Comparison of ENCODE assay signal across 9 cellular contexts in genomic region chr12:108804361-108804949, GRCh38. TPM values are rescaled to one million over a fixed set of nuclear protein-coding genes. Genes with fewer than 3 reads are reported as not detected.
DNase-seq lines count a peak whose midpoint lies in the region; ATAC-seq, FAIRE-seq and TF ChIP-seq lines count a peak whose summit lies in the region.
"Had no signal": no experiment of that assay in that cellular context is flagged by ENCODE, and none has a peak within 500 bp of the region (broad histone marks: within the 10 kb centered on the region; RNA-seq: fewer than 3 reads in every experiment).

No MANE protein-coding gene starts in this region.

- WGBS in lung, 2 donors: 55 to 56% methylated on average over 10 of the region's 10 CpGs

- H3K27ac ChIP-seq in lung (ENCODE audit: low read depth in 1 of 2, low read length in 1 of 2) (peak overlapping the region; percentile 78 to 90), tibial artery (peak overlapping the region; percentile 80)

- no peaks in the 10 kb centered on the region for H3K27me3 Mint-ChIP-seq in WTC11 (ENCODE audit: low read depth)

- peak; percentile 59 for DNase-seq in NCI-H2171 treated with DMSO at 0.1 percent for 48 hours (lab: John Stamatoyannopoulos, UW)
- no peak for DNase-seq in NCI-H2171 (lab: John Stamatoyannopoulos, UW)
- no peak for DNase-seq in bronchial epithelial cell (ENCODE audit: low read depth)
- no peak for DNase-seq in lung (ENCODE audit: low spot score)
- DNase-seq in tibial artery: peak; percentile 70 to 85
- no peak for DNase-seq in WTC11 (ENCODE audit: low spot score)
- DNase-seq in putamen (ENCODE audit: low spot score): no peak
- DNase-seq in stimulated activated CD4-positive, alpha-beta T cell treated with anti-CD3 and anti-CD28 coated beads, Interleukin-4, amount 100 ng/mL, for 1 hour: no peak
- DNase-seq: ACHN had no signal

- H3K36me3 Mint-ChIP-seq in WTC11: peaks cover 30% of the 10 kb centered on the region

- no peak overlapping the region for H3K4me3 ChIP-seq in bronchial epithelial cell (ENCODE audit: low read depth, low read length)
- H3K4me3 ChIP-seq in lung: no peak overlapping the region
- no peak overlapping the region for H3K4me3 ChIP-seq in tibial artery

- POLR2A ChIA-PET in WTC11 (lab: Charles Lee): interaction anchor here (1.4 kb wide), 1 partner anchor 138 kb away, joined by 3 read pairs; no protein-coding TSS in a partner anchor

- intact Hi-C loops in tibial artery (cut with DNase I; ENCODE audit: low total_unique reads): loop anchor here (5.0 to 10.0 kb wide), 2 partner anchors 48 to 240 kb away; partner anchors contain the start of genes ISCU and SART3

- no peak overlapping the region for H3K4me3 Mint-ChIP-seq in WTC11

- H3K36me3 ChIP-seq in bronchial epithelial cell (ENCODE audit: control insufficient read depth, insufficient read depth, low read length) (peaks cover 45% of the 10 kb centered on the region), lung (ENCODE audit: control insufficient read depth in 2 of 2, insufficient read depth in 2 of 2, low read length in 2 of 2) (peaks cover 17 to 49% of the 10 kb centered on the region in 2 donors), tibial artery (peaks cover 18 to 51% (median 50%) of the 10 kb centered on the region in 3 donors)

- H3K9me3 Mint-ChIP-seq in WTC11: no peaks in the 10 kb centered on the region

- H3K27me3 ChIP-seq in bronchial epithelial cell (ENCODE audit: control insufficient read depth, insufficient read depth, low read length) (no peaks in the 10 kb centered on the region), lung (ENCODE audit: control insufficient read depth, insufficient read depth) (no peaks in the 10 kb centered on the region), tibial artery (no peaks in the 10 kb centered on the region)

- ATAC-seq in lung (ENCODE audit: insufficient read depth, low FRiP score) (no peak), WTC11 (no peak)

- H3K27ac Mint-ChIP-seq in WTC11: no peak overlapping the region

- CTCF ChIA-PET in WTC11 (lab: Charles Lee): interaction anchor here (0.5 to 4.3 kb wide), 20 partner anchors 11 to 288 kb away, joined by 3 to 98 read pairs (median 6); no protein-coding TSS in a partner anchor

- peak; percentile 28 for FAIRE-seq in bronchial epithelial cell (lab: Jason Lieb, UNC)

- H3K9me3 ChIP-seq in lung (ENCODE audit: control insufficient read depth in 2 of 2, insufficient read depth in 1 of 2, low read length in 1 of 2) (peaks cover 0 to 2% of the 10 kb centered on the region in 2 donors), tibial artery (no peaks in the 10 kb centered on the region)

- H3K4me1 ChIP-seq in lung (ENCODE audit: control insufficient read depth in 2 of 2, insufficient read depth in 2 of 2, low read length in 2 of 2): peaks cover 0 to 1% of the 10 kb centered on the region in 2 donors
- H3K4me1 ChIP-seq in tibial artery: peaks cover 0 to 67% (median 32%) of the 10 kb centered on the region in 4 donors

- peaks cover 23% of the 10 kb centered on the region for H3K4me1 Mint-ChIP-seq in WTC11

- TF ChIP-seq CTCF in bronchial epithelial cell (IDR thresholded peaks at IDR 0.05; ENCODE audit: insufficient read depth, low read length, severe bottlenecking) (no peak), lung (IDR thresholded peaks at IDR 0.05; ENCODE audit: control extremely low read depth, extremely low read depth) (no peak), tibial artery (IDR thresholded peaks at IDR 0.05) (no peak), WTC11 (IDR thresholded peaks at IDR 0.05) (no peak)

TF ChIP-seq in WTC11, 78 proteins besides CTCF, POLR2A, EP300 and RAD21 (continues in another document):
- TF ChIP-seq GTF2I (CRISPR knock-in tag; conservative IDR thresholded peaks at IDR 0.05) (no peak), E2F4 (CRISPR knock-in tag; IDR thresholded peaks at IDR 0.05; ENCODE audit: borderline replicate concordance, low read depth) (no peak), ERG (CRISPR knock-in tag; IDR thresholded peaks at IDR 0.05) (no peak), RELA (CRISPR knock-in tag; IDR thresholded peaks at IDR 0.05; ENCODE audit: borderline replicate concordance) (no peak), HMGA2 (CRISPR knock-in tag; IDR thresholded peaks at IDR 0.05) (no peak), AR (CRISPR knock-in tag; IDR thresholded peaks at IDR 0.05) (no peak), CREB1 (CRISPR knock-in tag; IDR thresholded peaks at IDR 0.05) (no peak), ZNF532 (CRISPR knock-in tag; IDR thresholded peaks at IDR 0.05; ENCODE audit: borderline replicate concordance) (no peak), CBFB (CRISPR knock-in tag; IDR thresholded peaks at IDR 0.05; ENCODE audit: low read depth) (no peak), TEAD4 (CRISPR knock-in tag; IDR thresholded peaks at IDR 0.05) (no peak), SOX15 (CRISPR knock-in tag; IDR thresholded peaks at IDR 0.05) (no peak), ZNF121 (CRISPR knock-in tag; IDR thresholded peaks at IDR 0.05) (no peak), NFATC4 (CRISPR knock-in tag; IDR thresholded peaks at IDR 0.05) (no peak), JUN (CRISPR knock-in tag; IDR thresholded peaks at IDR 0.05) (no peak), CREM (CRISPR knock-in tag; IDR thresholded peaks at IDR 0.05) (no peak)

RNA-seq across cellular contexts. Expression of gene SSH1, which starts 52.9 kb away (rescaled TPM):
- total RNA-seq in bronchial epithelial cell: 7.1 and 8.1 TPM in 2 replicates
- 10 to 100 TPM; 29.0 to 39.5 TPM for total RNA-seq in lung
- polyA plus RNA-seq in lung: 10 to 100 TPM in 1 of 2 donors, 1 to 10 TPM in 1; 7.2 to 13.4 TPM
- 18.7 to 23.1 TPM (median 21.3 TPM) in 3 replicates for total RNA-seq in WTC11 (2021)

Comparison
In these comparisons a context has a peak if more than half of its experiments do, and no peak if none do; other contexts are left out.
1. DNase-seq: peak in NCI-H2171 treated with DMSO at 0.1 percent for 48 hours (single experiment) and tibial artery (2 of 2); none in NCI-H2171 (single experiment), bronchial epithelial cell (single experiment), lung (single experiment), WTC11 (single experiment), putamen (single experiment) and stimulated activated CD4-positive, alpha-beta T cell treated with anti-CD3 and anti-CD28 coated beads, Interleukin-4, amount 100 ng/mL, for 1 hour (single experiment).